28 cellular contexts compared by ENCODE assay signal in the genomic region with DNA sequence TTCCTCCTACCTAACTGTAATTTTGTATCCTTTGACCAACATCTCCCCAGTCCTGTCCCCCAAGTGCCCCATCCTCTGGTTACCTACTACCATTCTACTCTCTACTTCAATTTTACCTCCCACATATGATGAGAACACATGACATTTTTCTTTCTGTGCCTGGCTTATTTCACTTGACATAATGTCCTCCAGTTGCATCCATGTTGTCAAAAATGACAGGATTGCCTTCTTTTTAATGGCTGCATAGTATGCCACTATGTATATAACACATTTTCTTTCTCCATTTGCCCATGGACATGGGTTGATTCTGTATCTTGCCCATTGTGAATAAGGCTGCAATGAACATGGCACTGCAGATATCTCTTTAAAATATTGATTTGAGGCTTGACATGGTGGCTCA.
"Had no signal": no experiment of that assay in that cellular context is flagged by ENCODE, and none has a peak within 500 bp of the region (broad histone marks: within the 10 kb centered on the region; RNA-seq: fewer than 3 reads in every experiment).

No MANE protein-coding gene starts in this region.

- H3K27ac Mint-ChIP-seq: stimulated activated effector memory CD8-positive, alpha-beta T cell treated with anti-CD3 and anti-CD28 coated beads, Interleukin-12 subunit alpha, Interleukin-12 subunit beta, amount 100 ng/mL, for 72 hours; stimulated activated memory B cell treated with anti-CD40 and anti-IgM and Interleukin-4, amounts not matched to agents 10 μg/mL and 1 μg/mL and 100 μg/mL, for 72 hours; stimulated activated naive B cell treated with anti-CD40 and anti-IgM and Interleukin-4, amounts not matched to agents 10 μg/mL and 1 μg/mL and 100 μg/mL, for 72 hours; stimulated activated naive CD8-positive, alpha-beta T cell treated with anti-CD3 and anti-CD28 coated beads, Interleukin-15, amount 100 ng/mL, for 72 hours; stimulated activated naive CD8-positive, alpha-beta T cell treated with anti-CD3 and anti-CD28 coated beads, Interleukin-15, Interleukin-2, amounts not matched to agents 100 ng/mL and 50 ng/mL, for 24 hours; type B pancreatic cell had no signal

- H3K4me3 ChIP-seq: stomach, suprapubic skin, testis, thoracic aorta, thyroid gland, tibial artery, tibial nerve, transverse colon, upper lobe of left lung, upper lobe of right lung, uterus, vagina had no signal

- H3K4me1 Mint-ChIP-seq: stimulated activated effector memory CD8-positive, alpha-beta T cell treated with anti-CD3 and anti-CD28 coated beads, Interleukin-12 subunit alpha, Interleukin-12 subunit beta, amount 100 ng/mL, for 72 hours; stimulated activated memory B cell treated with anti-CD40 and anti-IgM and Interleukin-4, amounts not matched to agents 10 μg/mL and 1 μg/mL and 100 μg/mL, for 72 hours; stimulated activated naive B cell treated with anti-CD40 and anti-IgM and Interleukin-4, amounts not matched to agents 10 μg/mL and 1 μg/mL and 100 μg/mL, for 72 hours had no signal

- H3K4me1 ChIP-seq: stomach, testis, upper lobe of left lung, upper lobe of right lung, uterus had no signal

- H3K36me3 Mint-ChIP-seq: stimulated activated effector memory CD8-positive, alpha-beta T cell treated with anti-CD3 and anti-CD28 coated beads, Interleukin-12 subunit alpha, Interleukin-12 subunit beta, amount 100 ng/mL, for 72 hours; stimulated activated memory B cell treated with anti-CD40 and anti-IgM and Interleukin-4, amounts not matched to agents 10 μg/mL and 1 μg/mL and 100 μg/mL, for 72 hours; stimulated activated naive B cell treated with anti-CD40 and anti-IgM and Interleukin-4, amounts not matched to agents 10 μg/mL and 1 μg/mL and 100 μg/mL, for 72 hours had no signal

- DNase-seq: stimulated activated CD4-positive, alpha-beta T cell treated with anti-CD3 and anti-CD28 coated beads, Interleukin-2, amount 100 ng/mL, for 48 hours; stimulated activated CD4-positive, alpha-beta T cell treated with anti-CD3 and anti-CD28 coated beads, Interleukin-4, amount 100 ng/mL, for 1 hour; stimulated activated CD4-positive, alpha-beta T cell treated with anti-CD3 and anti-CD28 coated beads, Interleukin-4, amount 100 ng/mL, for 24 hours; stimulated activated CD4-positive, alpha-beta T cell treated with anti-CD3 and anti-CD28 coated beads, Interleukin-4, amount 100 ng/mL, for 4 hours; stimulated activated CD8-positive, alpha-beta memory T cell treated with anti-CD3 and anti-CD28 coated beads, Interleukin-4, amount 100 ng/mL, for 48 hours; stimulated activated naive B cell treated with anti-CD40 and anti-IgM and Interleukin-4, amounts not matched to agents 10 μg/mL and 1 μg/mL and 100 μg/mL, for 72 hours; stimulated activated naive CD4-positive, alpha-beta T cell; stimulated activated naive CD4-positive, alpha-beta T cell treated with Interleukin-2 at 50 U/mL for 16 hours; stimulated activated naive CD8-positive, alpha-beta T cell treated with anti-CD3 and anti-CD28 coated beads, Interleukin-15, amount 100 ng/mL, for 72 hours; stimulated activated naive CD8-positive, alpha-beta T cell treated with anti-CD3 and anti-CD28 coated beads, Interleukin-15, Interleukin-2, amounts not matched to agents 100 U/mL and 50 U/mL, for 24 hours; stomach; substantia nigra; testis; thyroid gland; tibial artery; transverse colon; trophoblast cell; upper lobe of left lung; upper lobe of right lung; uterus had no signal

- H3K36me3 ChIP-seq: stomach, suprapubic skin, thoracic aorta, thyroid gland, tibial artery, transverse colon, upper lobe of left lung, upper lobe of right lung, uterus, vagina had no signal

- H3K27me3 Mint-ChIP-seq: stimulated activated memory B cell treated with anti-CD40 and anti-IgM and Interleukin-4, amounts not matched to agents 10 μg/mL and 1 μg/mL and 100 μg/mL, for 72 hours; stimulated activated naive B cell treated with anti-CD40 and anti-IgM and Interleukin-4, amounts not matched to agents 10 μg/mL and 1 μg/mL and 100 μg/mL, for 72 hours; stimulated activated naive CD8-positive, alpha-beta T cell treated with anti-CD3 and anti-CD28 coated beads, Interleukin-15, Interleukin-2, amounts not matched to agents 100 ng/mL and 50 ng/mL, for 24 hours; type B pancreatic cell had no signal

- H3K27ac ChIP-seq: stomach, suprapubic skin, testis, thoracic aorta, thyroid gland, tibial artery, tibial nerve, transverse colon, upper lobe of left lung, upper lobe of right lung, uterus, vagina had no signal

- H3K27me3 ChIP-seq: stomach, suprapubic skin, testis, thyroid gland, tibial artery, tibial nerve, transverse colon, upper lobe of left lung, upper lobe of right lung, uterus, vagina had no signal

- H3K4me3 Mint-ChIP-seq: stimulated activated effector memory CD8-positive, alpha-beta T cell treated with anti-CD3 and anti-CD28 coated beads, Interleukin-12 subunit alpha, Interleukin-12 subunit beta, amount 100 ng/mL, for 72 hours; stimulated activated memory B cell treated with anti-CD40 and anti-IgM and Interleukin-4, amounts not matched to agents 10 μg/mL and 1 μg/mL and 100 μg/mL, for 72 hours; stimulated activated naive B cell treated with anti-CD40 and anti-IgM and Interleukin-4, amounts not matched to agents 10 μg/mL and 1 μg/mL and 100 μg/mL, for 72 hours; stimulated activated naive CD8-positive, alpha-beta T cell treated with anti-CD3 and anti-CD28 coated beads, Interleukin-15, amount 100 ng/mL, for 72 hours; stimulated activated naive CD8-positive, alpha-beta T cell treated with anti-CD3 and anti-CD28 coated beads, Interleukin-15, Interleukin-2, amounts not matched to agents 100 ng/mL and 50 ng/mL, for 24 hours; type B pancreatic cell had no signal

- H3K9me3 ChIP-seq: stomach, suprapubic skin, testis, thoracic aorta, thyroid gland, tibial artery, transverse colon, upper lobe of left lung, upper lobe of right lung, uterus, vagina had no signal
